8 cellular contexts compared by ENCODE assay signal in genomic region chr22:40348025-40348658, GRCh38. TPM values are rescaled to one million over a fixed set of nuclear protein-coding genes. Genes with fewer than 3 reads are reported as not detected.
DNase-seq lines count a peak whose midpoint lies in the region; ATAC-seq and TF ChIP-seq lines count a peak whose summit lies in the region.

No MANE protein-coding gene starts in this region.

- H3K27ac ChIP-seq in DOHH2 (ENCODE audit: low read depth, low read length) (peak overlapping the region; percentile 96), ascending aorta (peak overlapping the region in 1 of 2 donors; percentile 90)

- H3K9me3 ChIP-seq in DOHH2 (ENCODE audit: control insufficient read depth, insufficient read depth, low read length): no peaks in the 10 kb centered on the region
- no peaks in the 10 kb centered on the region for H3K9me3 ChIP-seq in ascending aorta
- H3K9me3 ChIP-seq in iPS-15b (ENCODE audit: control insufficient read depth, insufficient read depth, low read length): no peaks in the 10 kb centered on the region

- H3K9me3 Mint-ChIP-seq in T-helper 1 cell treated with Interleukin-12 subunit alpha and Interleukin-12 subunit beta and Interleukin-4 antibody, amounts not matched to agents 30 μg/mL and 1 μg/mL, for 36 hours: no peaks in the 10 kb centered on the region

- H3K27me3 Mint-ChIP-seq in T-helper 1 cell treated with Interleukin-12 subunit alpha and Interleukin-12 subunit beta and Interleukin-4 antibody, amounts not matched to agents 30 μg/mL and 1 μg/mL, for 36 hours (ENCODE audit: low read depth): no peaks in the 10 kb centered on the region

- DNase-seq in HuH-7.5 (ENCODE audit: low spot score): peak; percentile 38
- DNase-seq in ascending aorta (ENCODE audit: low spot score in 2 of 2): peak in 1 of 2 donors; percentile 74
- peak; percentile 43 to 48 for DNase-seq in stimulated activated CD4-positive, alpha-beta T cell treated with anti-CD3 and anti-CD28 coated beads, Interleukin-15, amount 100 ng/mL, for 1 hour (ENCODE audit: low read depth in 1 of 2, low spot score in 1 of 2)
- no peak for DNase-seq in mesenteric fat pad (ENCODE audit: low spot score)

- no peak overlapping the region for H3K9ac ChIP-seq in iPS-15b (ENCODE audit: low read depth, low read length)

- H3K4me3 Mint-ChIP-seq in T-helper 1 cell treated with Interleukin-12 subunit alpha and Interleukin-12 subunit beta and Interleukin-4 antibody, amounts not matched to agents 30 μg/mL and 1 μg/mL, for 36 hours: peak overlapping the region; percentile 92

- TF ChIP-seq CTCF in DOHH2 (IDR thresholded peaks at IDR 0.05; ENCODE audit: low read depth, low read length, poor library complexity, severe bottlenecking) (peak; percentile 84), ascending aorta (IDR thresholded peaks at IDR 0.05) (peak; percentile 32 to 77 (median 68))

- H3K4me3 ChIP-seq in DOHH2 (ENCODE audit: low read length) (peak overlapping the region; percentile 96), ascending aorta (peak overlapping the region; percentile 66 to 93), iPS-15b (ENCODE audit: low read depth, low read length) (peak overlapping the region; percentile 96)

- peak overlapping the region; percentile 94 for H3K27ac Mint-ChIP-seq in T-helper 1 cell treated with Interleukin-12 subunit alpha and Interleukin-12 subunit beta and Interleukin-4 antibody, amounts not matched to agents 30 μg/mL and 1 μg/mL, for 36 hours

- peak overlapping the region; percentile 88 for H3K4me2 ChIP-seq in DOHH2 (ENCODE audit: low read length)

- no peaks in the 10 kb centered on the region; the same call in 1 of the 2 replicates for H4K20me1 ChIP-seq in DOHH2 (ENCODE audit: control insufficient read depth, insufficient read depth, low read depth, low read length)

- peaks cover 28% of the 10 kb centered on the region for H3K4me1 ChIP-seq in DOHH2 (ENCODE audit: control insufficient read depth, low read length)
- peaks cover 9 to 19% of the 10 kb centered on the region in 2 donors for H3K4me1 ChIP-seq in ascending aorta
- peaks cover 5% of the 10 kb centered on the region for H3K4me1 ChIP-seq in iPS-15b (ENCODE audit: control insufficient read depth, insufficient read depth, low read length)

- H3K4me1 Mint-ChIP-seq in T-helper 1 cell treated with Interleukin-12 subunit alpha and Interleukin-12 subunit beta and Interleukin-4 antibody, amounts not matched to agents 30 μg/mL and 1 μg/mL, for 36 hours (ENCODE audit: low read depth): peaks cover 29% of the 10 kb centered on the region

- no peaks in the 10 kb centered on the region for H3K9me2 ChIP-seq in DOHH2 (replicated peaks; ENCODE audit: control insufficient read depth, low read length)

- peaks cover 14% of the 10 kb centered on the region for H3F3A ChIP-seq in DOHH2 (ENCODE audit: control insufficient read depth, insufficient read depth)

- intact Hi-C loops in ascending aorta (cut with DNase I): loop anchor here (5.0 kb wide), 3 partner anchors 71 to 816 kb away; partner anchors contain the start of genes RPS19BP1 and TNRC6B

- H3K36me3 ChIP-seq in DOHH2 (ENCODE audit: control insufficient read depth, low read length): peaks cover 68% of the 10 kb centered on the region
- peaks cover 20 to 36% of the 10 kb centered on the region in 2 donors for H3K36me3 ChIP-seq in ascending aorta
- H3K36me3 ChIP-seq in iPS-15b (ENCODE audit: control insufficient read depth, insufficient read depth, low read length): peaks cover 29% of the 10 kb centered on the region

- no peaks in the 10 kb centered on the region for H3K27me3 ChIP-seq in DOHH2 (ENCODE audit: control insufficient read depth, low read length)
- no peaks in the 10 kb centered on the region for H3K27me3 ChIP-seq in ascending aorta
- no peaks in the 10 kb centered on the region for H3K27me3 ChIP-seq in iPS-15b (ENCODE audit: control insufficient read depth, insufficient read depth, low read length)

- ATAC-seq in HG02588 (IDR thresholded peaks at IDR 0.05; ENCODE audit: unreplicated experiment): no peak

- peaks cover 16% of the 10 kb centered on the region for H3K36me3 Mint-ChIP-seq in T-helper 1 cell treated with Interleukin-12 subunit alpha and Interleukin-12 subunit beta and Interleukin-4 antibody, amounts not matched to agents 30 μg/mL and 1 μg/mL, for 36 hours (ENCODE audit: low read depth)

- H3K79me2 ChIP-seq in DOHH2 (ENCODE audit: control insufficient read depth, low read length): peaks cover 79% of the 10 kb centered on the region

RNA-seq across cellular contexts. Expression of gene ADSL, which starts 1.8 kb away (rescaled TPM):
- 31.3 TPM for total RNA-seq in ascending aorta
- 55.1 TPM for total RNA-seq in mesenteric fat pad

RNA-seq across cellular contexts. Expression of gene SGSM3, which starts 22.3 kb away (rescaled TPM):
- 101 TPM for total RNA-seq in ascending aorta
- 38.6 TPM for total RNA-seq in mesenteric fat pad
